ENCODE assay signal across 8 cellular contexts in the genomic region with DNA sequence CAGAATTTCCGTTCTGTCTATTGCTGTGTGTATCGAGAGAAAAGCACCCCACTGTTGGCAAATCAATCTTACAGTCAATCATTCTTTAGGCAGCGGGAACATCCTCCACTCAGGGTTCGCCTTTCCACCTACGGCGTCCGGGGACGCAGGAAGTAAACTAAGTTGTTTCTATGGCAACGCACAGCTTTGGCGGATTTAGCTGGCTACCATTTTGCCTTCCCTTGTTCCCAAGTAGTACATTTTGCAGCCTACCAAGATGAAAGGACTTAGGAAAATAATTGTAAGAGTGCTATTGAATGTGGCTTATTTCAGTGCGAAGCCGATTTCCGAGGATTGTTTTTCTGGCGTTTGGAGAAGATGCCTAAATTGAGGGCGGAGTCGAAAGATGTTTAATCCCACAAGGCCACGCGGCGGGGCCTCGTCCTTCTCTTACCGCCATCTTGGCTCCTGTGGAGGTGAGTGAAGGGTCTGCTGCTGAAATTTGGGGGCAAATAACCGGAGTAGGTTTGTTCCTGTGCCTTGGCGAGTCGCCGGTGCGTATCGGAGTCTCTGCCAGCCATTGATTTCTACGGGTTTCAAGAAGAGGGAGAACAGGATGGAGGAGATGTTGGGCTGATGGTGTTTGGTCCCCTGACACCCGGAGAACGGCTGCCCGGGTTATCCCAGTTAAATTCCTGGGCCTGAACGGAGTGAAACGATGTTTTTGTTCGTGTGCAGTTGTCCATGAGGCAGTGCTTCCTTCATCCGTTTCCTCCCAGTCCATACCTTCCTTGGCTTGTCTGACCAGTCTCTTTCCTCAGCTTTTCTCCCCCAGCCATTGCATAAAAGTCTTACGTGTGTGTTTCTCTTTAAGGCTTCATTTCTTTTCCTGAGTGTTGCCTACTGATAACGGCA. TPM values are rescaled to one million over a fixed set of nuclear protein-coding genes. Genes with fewer than 3 reads are reported as not detected.
A peak's percentile ranks its signal among the peaks of the same experiment; 100 is the strongest.
DNase-seq lines count a peak whose midpoint lies in the region; ATAC-seq and TF ChIP-seq lines count a peak whose summit lies in the region.

RPL35A (plus strand) TSS at position 424 of the 894 bp plus-strand sequence. CDS start 778 bp downstream, outside the sequence.

- H3K4me3 ChIP-seq in GM06990 (replicated peaks; ENCODE audit: low read depth, low read length): peak within 1 kb of the TSS; percentile 97

- H3K27me3 Mint-ChIP-seq in activated naive CD4-positive, alpha-beta T cell treated with anti-CD3 and anti-CD28 coated beads, Interleukin-2, amount 50 U/mL, for 24 hours: no peaks in the 10 kb centered on the region

- DNase-seq in GM06990 (ENCODE audit: extremely low read depth, insufficient read length): peak; percentile 88
- peak; percentile 96 for DNase-seq in NCI-H1092 (lab: John Stamatoyannopoulos, UW)
- peak; percentile 98 for DNase-seq in glomerular endothelial cell (ENCODE audit: extremely low read depth, low read depth, low spot score)
- DNase-seq in occipital lobe (lab: John Stamatoyannopoulos, UW): peak; percentile 89

- H3K4me3 Mint-ChIP-seq in activated naive CD4-positive, alpha-beta T cell treated with anti-CD3 and anti-CD28 coated beads, Interleukin-2, amount 50 U/mL, for 24 hours: peak within 1 kb of the TSS; percentile 96

- TF ChIP-seq CTCF in GM06990 (IDR thresholded peaks at IDR 0.05; ENCODE audit: insufficient read depth, low read length, poor library complexity, severe bottlenecking): no peak

- peak within 1 kb of the TSS; percentile 99 for H3K27ac Mint-ChIP-seq in activated naive CD4-positive, alpha-beta T cell treated with anti-CD3 and anti-CD28 coated beads, Interleukin-2, amount 50 U/mL, for 24 hours

- peaks cover 42% of the 10 kb centered on the region for H3K4me1 Mint-ChIP-seq in activated naive CD4-positive, alpha-beta T cell treated with anti-CD3 and anti-CD28 coated beads, Interleukin-2, amount 50 U/mL, for 24 hours

- H3K9me3 Mint-ChIP-seq in activated naive CD4-positive, alpha-beta T cell treated with anti-CD3 and anti-CD28 coated beads, Interleukin-2, amount 50 U/mL, for 24 hours: no peaks in the 10 kb centered on the region

- peak; percentile 90 for ATAC-seq in HG02588 (IDR thresholded peaks at IDR 0.05; ENCODE audit: unreplicated experiment)
- ATAC-seq in SK-N-SH treated with all-trans-retinoic acid at 6 μM for 48 hours: peak; percentile 92

- no peaks in the 10 kb centered on the region for H3K27me3 ChIP-seq in GM06990 (replicated peaks; ENCODE audit: control insufficient read depth, insufficient read depth, low read length)

- H3K36me3 ChIP-seq in GM06990 (ENCODE audit: control insufficient read depth, insufficient read depth, low read length): peaks cover 16% of the 10 kb centered on the region

- peaks cover 30% of the 10 kb centered on the region for H3K36me3 Mint-ChIP-seq in activated naive CD4-positive, alpha-beta T cell treated with anti-CD3 and anti-CD28 coated beads, Interleukin-2, amount 50 U/mL, for 24 hours

- peak within 1 kb of the TSS; percentile 90 for H3K27ac ChIP-seq in temporal lobe (ENCODE audit: low read depth, low read length)

TF ChIP-seq in SK-N-SH treated with all-trans-retinoic acid at 6 μM for 48 hours, 23 proteins besides CTCF, POLR2A, EP300 and RAD21:
- TF ChIP-seq, protein P1, sequence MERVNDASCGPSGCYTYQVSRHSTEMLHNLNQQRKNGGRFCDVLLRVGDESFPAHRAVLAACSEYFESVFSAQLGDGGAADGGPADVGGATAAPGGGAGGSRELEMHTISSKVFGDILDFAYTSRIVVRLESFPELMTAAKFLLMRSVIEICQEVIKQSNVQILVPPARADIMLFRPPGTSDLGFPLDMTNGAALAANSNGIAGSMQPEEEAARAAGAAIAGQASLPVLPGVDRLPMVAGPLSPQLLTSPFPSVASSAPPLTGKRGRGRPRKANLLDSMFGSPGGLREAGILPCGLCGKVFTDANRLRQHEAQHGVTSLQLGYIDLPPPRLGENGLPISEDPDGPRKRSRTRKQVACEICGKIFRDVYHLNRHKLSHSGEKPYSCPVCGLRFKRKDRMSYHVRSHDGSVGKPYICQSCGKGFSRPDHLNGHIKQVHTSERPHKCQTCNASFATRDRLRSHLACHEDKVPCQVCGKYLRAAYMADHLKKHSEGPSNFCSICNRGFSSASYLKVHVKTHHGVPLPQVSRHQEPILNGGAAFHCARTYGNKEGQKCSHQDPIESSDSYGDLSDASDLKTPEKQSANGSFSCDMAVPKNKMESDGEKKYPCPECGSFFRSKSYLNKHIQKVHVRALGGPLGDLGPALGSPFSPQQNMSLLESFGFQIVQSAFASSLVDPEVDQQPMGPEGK (CRISPR knock-in tag; IDR thresholded peaks at IDR 0.05; ENCODE audit: borderline replicate concordance): no peak
- TF ChIP-seq ZNF70 (CRISPR knock-in tag; IDR thresholded peaks at IDR 0.05): peak; percentile 87

RNA-seq across cellular contexts. Expression of gene RPL35A, which starts in this region (rescaled TPM):
- 403 and 714 TPM in 2 replicates for total RNA-seq in glomerular endothelial cell
- total RNA-seq in occipital lobe: 1,043 TPM
- 704 TPM for total RNA-seq in temporal lobe

Comparison
In these comparisons a context has a peak if more than half of its experiments do, and no peak if none do; other contexts are left out.
1. Peak in every context shown above with its lines: DNase-seq, ATAC-seq, H3K4me3 ChIP-seq and H3K27ac ChIP-seq.